8 cellular contexts compared by ENCODE assay signal in the genomic region with DNA sequence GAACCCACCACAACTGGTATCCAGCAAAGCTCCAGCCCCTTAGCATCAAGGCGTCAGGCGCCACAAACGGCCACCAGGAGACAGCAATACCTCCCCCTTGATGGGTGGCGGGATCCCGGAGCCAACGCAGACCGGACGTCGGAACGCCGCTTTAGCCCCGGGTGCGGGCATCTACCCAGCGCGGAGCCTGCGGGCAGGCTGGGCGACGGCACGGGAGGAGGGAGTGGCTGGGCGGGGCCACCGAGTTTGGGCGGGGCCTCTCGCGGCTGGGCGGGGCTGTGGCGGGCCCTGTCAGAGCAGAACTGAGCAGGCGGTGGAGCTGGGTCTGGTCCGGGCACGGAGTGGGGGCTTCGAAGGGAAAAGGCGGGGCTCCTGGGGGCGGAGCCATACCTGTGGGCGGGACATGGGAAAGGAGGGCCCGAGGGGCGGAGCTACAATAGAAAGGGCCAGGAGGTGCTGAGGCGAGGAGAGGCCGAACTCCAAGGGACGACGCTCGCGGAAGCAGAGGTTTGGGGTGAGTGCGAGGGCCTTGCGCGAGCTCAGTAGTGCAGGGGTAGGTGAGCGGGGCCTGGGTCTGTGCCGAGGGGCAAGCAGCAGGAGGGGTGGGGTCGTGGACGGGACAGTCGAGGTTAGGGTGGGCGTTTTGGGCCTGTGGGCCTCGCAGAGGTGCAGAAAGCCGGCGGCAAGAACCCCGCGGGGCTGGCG. TPM values are rescaled to one million over a fixed set of nuclear protein-coding genes. Genes with fewer than 3 reads are reported as not detected.
A peak's percentile ranks its signal among the peaks of the same experiment; 100 is the strongest.
DNase-seq lines count a peak whose midpoint lies in the region; ATAC-seq and TF ChIP-seq lines count a peak whose summit lies in the region.

No MANE protein-coding gene starts in this region.

- H3K36me3 ChIP-seq in RWPE2 (ENCODE audit: low read depth) (no peaks in the 10 kb centered on the region), neural cell (ENCODE audit: insufficient read depth, low read length) (no peaks in the 10 kb centered on the region)

- DNase-seq in DMS153 treated with DMSO at 0.1 percent for 48 hours (lab: John Stamatoyannopoulos, UW; ENCODE audit: unreplicated experiment) = peak; percentile 75
- peak; percentile 77 to 86 for DNase-seq in Kasumi-1 (lab: John Stamatoyannopoulos, UW)
- DNase-seq in RWPE2 (ENCODE audit: low spot score) = peak; percentile 94
- peak; percentile 79 for DNase-seq in activated gamma-delta T cell treated with Interleukin-2 at 50 U/mL for 16 hours
- peak; percentile 50 to 81 for DNase-seq in foreskin fibroblast
- DNase-seq in stimulated activated naive CD8-positive, alpha-beta T cell treated with anti-CD3 and anti-CD28 coated beads, Interleukin-15, Interleukin-2, amounts not matched to agents 100 U/mL and 50 U/mL, for 24 hours = peak; percentile 86

- H3K9me3 ChIP-seq in RWPE2 (ENCODE audit: severe bottlenecking) = no peaks in the 10 kb centered on the region
- no peaks in the 10 kb centered on the region for H3K9me3 ChIP-seq in neural cell (ENCODE audit: low read length)

- no peaks in the 10 kb centered on the region for H3K4me1 ChIP-seq in RWPE2 (ENCODE audit: insufficient read depth, poor library complexity, severe bottlenecking)

- peak overlapping the region; percentile 39 for H3K4me3 ChIP-seq in RWPE2 (ENCODE audit: severe bottlenecking)
- peak overlapping the region; percentile 46 to 67 for H3K4me3 ChIP-seq in foreskin fibroblast (ENCODE audit: low read depth in 1 of 2, low read length in 2 of 2)
- H3K4me3 ChIP-seq in neural cell (ENCODE audit: low read length) = peak overlapping the region; percentile 78

- no peaks in the 10 kb centered on the region for H4K20me1 ChIP-seq in neural cell (ENCODE audit: insufficient read depth)

- H3K27ac ChIP-seq in RWPE2 (ENCODE audit: poor library complexity, severe bottlenecking) (no peak overlapping the region), neural cell (ENCODE audit: low read length) (no peak overlapping the region)

- H3K9me2 ChIP-seq in neural cell (ENCODE audit: insufficient read depth, low read length) = no peaks in the 10 kb centered on the region

- TF ChIP-seq CTCF in RWPE2 (IDR thresholded peaks at IDR 0.05; ENCODE audit: poor library complexity, severe bottlenecking) = no peak
- TF ChIP-seq CTCF in foreskin fibroblast (IDR thresholded peaks at IDR 0.05; ENCODE audit: low read depth, low read length) = no peak
- peak; percentile 55 for TF ChIP-seq CTCF in neural cell (IDR thresholded peaks at IDR 0.05; ENCODE audit: poor library complexity, severe bottlenecking)

- TF ChIP-seq EP300 in neural cell (conservative IDR thresholded peaks at IDR 0.05; ENCODE audit: poor library complexity, severe bottlenecking) = no peak

- peak overlapping the region; percentile 44 for H3K4me2 ChIP-seq in neural cell (ENCODE audit: low read length)

- no peaks in the 10 kb centered on the region for H3K79me2 ChIP-seq in neural cell (replicated peaks; ENCODE audit: insufficient read depth, low read length)

- H2AFZ ChIP-seq in neural cell (ENCODE audit: low read depth, low read length) = peak overlapping the region; percentile 88

- H3F3A ChIP-seq in neural cell (ENCODE audit: insufficient read depth, low read length, poor library complexity, severe bottlenecking) = no peaks in the 10 kb centered on the region

- peak overlapping the region; percentile 70 for H3K9ac ChIP-seq in neural cell (ENCODE audit: low read length)

- no peaks in the 10 kb centered on the region for H3K27me3 ChIP-seq in RWPE2 (ENCODE audit: insufficient read depth, poor library complexity, severe bottlenecking)
- peaks cover 14% of the 10 kb centered on the region for H3K27me3 ChIP-seq in neural cell (ENCODE audit: insufficient read depth, low read depth, low read length)

- TF ChIP-seq RAD21 in neural cell (conservative IDR thresholded peaks at IDR 0.05) = peak; percentile 42

- peak; percentile 54 for ATAC-seq in GM21717 (IDR thresholded peaks at IDR 0.05; ENCODE audit: unreplicated experiment)
- ATAC-seq in RWPE2 (ENCODE audit: low read depth) = peak; percentile 85
- peak; percentile 81 for ATAC-seq in stimulated activated naive CD8-positive, alpha-beta T cell treated with anti-CD3 and anti-CD28 coated beads, Interleukin-15, Interleukin-2, amounts not matched to agents 100 U/mL and 50 U/mL, for 24 hours

TF ChIP-seq in neural cell, 6 proteins besides CTCF, POLR2A, EP300 and RAD21:
- TF ChIP-seq MXI1 (conservative IDR thresholded peaks at IDR 0.05; ENCODE audit: poor library complexity, severe bottlenecking) = peak; percentile 12
- TF ChIP-seq, protein P1, sequence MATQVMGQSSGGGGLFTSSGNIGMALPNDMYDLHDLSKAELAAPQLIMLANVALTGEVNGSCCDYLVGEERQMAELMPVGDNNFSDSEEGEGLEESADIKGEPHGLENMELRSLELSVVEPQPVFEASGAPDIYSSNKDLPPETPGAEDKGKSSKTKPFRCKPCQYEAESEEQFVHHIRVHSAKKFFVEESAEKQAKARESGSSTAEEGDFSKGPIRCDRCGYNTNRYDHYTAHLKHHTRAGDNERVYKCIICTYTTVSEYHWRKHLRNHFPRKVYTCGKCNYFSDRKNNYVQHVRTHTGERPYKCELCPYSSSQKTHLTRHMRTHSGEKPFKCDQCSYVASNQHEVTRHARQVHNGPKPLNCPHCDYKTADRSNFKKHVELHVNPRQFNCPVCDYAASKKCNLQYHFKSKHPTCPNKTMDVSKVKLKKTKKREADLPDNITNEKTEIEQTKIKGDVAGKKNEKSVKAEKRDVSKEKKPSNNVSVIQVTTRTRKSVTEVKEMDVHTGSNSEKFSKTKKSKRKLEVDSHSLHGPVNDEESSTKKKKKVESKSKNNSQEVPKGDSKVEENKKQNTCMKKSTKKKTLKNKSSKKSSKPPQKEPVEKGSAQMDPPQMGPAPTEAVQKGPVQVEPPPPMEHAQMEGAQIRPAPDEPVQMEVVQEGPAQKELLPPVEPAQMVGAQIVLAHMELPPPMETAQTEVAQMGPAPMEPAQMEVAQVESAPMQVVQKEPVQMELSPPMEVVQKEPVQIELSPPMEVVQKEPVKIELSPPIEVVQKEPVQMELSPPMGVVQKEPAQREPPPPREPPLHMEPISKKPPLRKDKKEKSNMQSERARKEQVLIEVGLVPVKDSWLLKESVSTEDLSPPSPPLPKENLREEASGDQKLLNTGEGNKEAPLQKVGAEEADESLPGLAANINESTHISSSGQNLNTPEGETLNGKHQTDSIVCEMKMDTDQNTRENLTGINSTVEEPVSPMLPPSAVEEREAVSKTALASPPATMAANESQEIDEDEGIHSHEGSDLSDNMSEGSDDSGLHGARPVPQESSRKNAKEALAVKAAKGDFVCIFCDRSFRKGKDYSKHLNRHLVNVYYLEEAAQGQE (IDR thresholded peaks at IDR 0.05; ENCODE audit: borderline replicate concordance) = no peak
- TF ChIP-seq POLR2AphosphoS5 (IDR thresholded peaks at IDR 0.05) = no peak
- TF ChIP-seq SMC3 (conservative IDR thresholded peaks at IDR 0.05; ENCODE audit: poor library complexity) = peak; percentile 63
- TF ChIP-seq EZH2 (IDR thresholded peaks at IDR 0.05; ENCODE audit: borderline replicate concordance, insufficient read depth, low read length, poor library complexity, severe bottlenecking) = no peak
- no peak for TF ChIP-seq TAF1 (IDR thresholded peaks at IDR 0.05; ENCODE audit: low read depth)

RNA-seq across cellular contexts. Expression of gene GARNL3, which starts 40.2 kb away (rescaled TPM):
- 20.0 and 43.8 TPM in 2 replicates for polyA plus RNA-seq in neural cell
- polyA minus RNA-seq in neural cell = 35.8 and 51.1 TPM in 2 replicates
